In genomic region chr6:63652980-63653379, GRCh38 we compare ENCODE assay signal across 22 cellular contexts. TPM values are rescaled to one million over a fixed set of nuclear protein-coding genes. Genes with fewer than 3 reads are reported as not detected.
A peak's percentile ranks its signal among the peaks of the same experiment; 100 is the strongest.
DNase-seq lines count a peak whose midpoint lies in the region; ATAC-seq and TF ChIP-seq lines count a peak whose summit lies in the region.
"Had no signal": no experiment of that assay in that cellular context is flagged by ENCODE, and none has a peak within 500 bp of the region (broad histone marks: within the 10 kb centered on the region; RNA-seq: fewer than 3 reads in every experiment).

No MANE protein-coding gene starts in this region.

- peaks cover 32% of the 10 kb centered on the region for H3K36me3 Mint-ChIP-seq in T-helper 1 cell treated with Interleukin-12 subunit alpha and Interleukin-12 subunit beta and Interleukin-4 antibody, amounts not matched to agents 30 μg/mL and 1 μg/mL, for 36 hours (ENCODE audit: low read depth)
- peaks cover 13 to 25% of the 10 kb centered on the region in 2 donors for H3K36me3 Mint-ChIP-seq in CD4-positive, alpha-beta memory T cell
- H3K36me3 Mint-ChIP-seq in T-cell (peaks cover 31% of the 10 kb centered on the region), endothelial cell (ENCODE audit: low read depth, unreplicated experiment) (no peaks in the 10 kb centered on the region)

- ATAC-seq in T-cell (replicated peaks in 1 of 4) (no peak), HG03025 (IDR thresholded peaks at IDR 0.05; ENCODE audit: low FRiP score, unreplicated experiment) (no peak)
- ATAC-seq: SK-N-SH treated with all-trans-retinoic acid at 6 μM for 48 hours had no signal

- H3K4me1 ChIP-seq in CD4-positive, alpha-beta memory T cell (ENCODE audit: insufficient read depth, low read length) = peaks cover 93% of the 10 kb centered on the region
- H3K4me1 ChIP-seq in SJCRH30 = no peaks in the 10 kb centered on the region

- H3K4me3 ChIP-seq in CD4-positive, alpha-beta memory T cell (ENCODE audit: low read length in 2 of 2) = no peak overlapping the region
- H3K4me3 ChIP-seq in SJCRH30 = no peak overlapping the region
- H3K4me3 ChIP-seq: BLaER1 treated with 17β-estradiol and CSF1 and Interleukin-3, amounts not matched to agents 10 nM and 100 nM; MG63 had no signal

- POLR2A ChIA-PET in CD4-positive, alpha-beta memory T cell (lab: Charles Lee; ENCODE audit: partially characterized antibody) = interaction anchor here (1.5 kb wide), 1 partner anchor 80 kb away, joined by 4 read pairs; no protein-coding TSS in a partner anchor
- POLR2A ChIA-PET in T-cell (lab: Charles Lee) = interaction anchor here in 1 of 2 donors (0.7 kb wide), 1 partner anchor 56 kb away, joined by 4 read pairs; no protein-coding TSS in a partner anchor

- no peak overlapping the region for H3K27ac ChIP-seq in CD4-positive, alpha-beta memory T cell (ENCODE audit: low read depth, low read length)
- no peak overlapping the region for H3K27ac ChIP-seq in SJCRH30
- H3K27ac ChIP-seq: 22Rv1; BLaER1 treated with 17β-estradiol and CSF1 and Interleukin-3, amounts not matched to agents 10 nM and 100 nM had no signal

- CTCF ChIA-PET in CD4-positive, alpha-beta memory T cell (lab: Charles Lee; ENCODE audit: partially characterized antibody) = no interaction called here
- CTCF ChIA-PET in T-cell (lab: Charles Lee) = interaction anchor here (0.7 kb wide), 2 partner anchors 17 to 18 kb away, joined by 4 to 6 read pairs; partner anchors contain the start of gene PHF3 (in 1 of the 2)

- H3K36me3 ChIP-seq in CD4-positive, alpha-beta memory T cell (ENCODE audit: insufficient read depth, low read length) = no peaks in the 10 kb centered on the region
- H3K36me3 ChIP-seq in SJCRH30 = peaks cover 8% of the 10 kb centered on the region

- no peaks in the 10 kb centered on the region for H3K9me3 ChIP-seq in CD4-positive, alpha-beta memory T cell (ENCODE audit: control insufficient read depth in 1 of 2, low read length in 2 of 2)
- no peaks in the 10 kb centered on the region for H3K9me3 ChIP-seq in SJCRH30 (replicated peaks)

- TF ChIP-seq CTCF in endothelial cell (IDR thresholded peaks at IDR 0.05; ENCODE audit: unreplicated experiment) = no peak

- intact Hi-C loops in CD4-positive, alpha-beta memory T cell (cut with micrococcal nuclease) = no loop called here

- no peaks in the 10 kb centered on the region for H3K27me3 ChIP-seq in CD4-positive, alpha-beta memory T cell (ENCODE audit: insufficient read depth, low read length)
- H3K27me3 ChIP-seq in SJCRH30 = no peaks in the 10 kb centered on the region
- H3K27me3 ChIP-seq: BLaER1 treated with 17β-estradiol and CSF1 and Interleukin-3, amounts not matched to agents 10 nM and 100 nM; MG63 had no signal

- peak overlapping the region; percentile 47 for H3K27ac Mint-ChIP-seq in T-helper 1 cell treated with Interleukin-12 subunit alpha and Interleukin-12 subunit beta and Interleukin-4 antibody, amounts not matched to agents 30 μg/mL and 1 μg/mL, for 36 hours
- peak overlapping the region in 1 of 7 donors; percentile 47 for H3K27ac Mint-ChIP-seq in CD4-positive, alpha-beta memory T cell
- H3K27ac Mint-ChIP-seq in T-cell (no peak overlapping the region), endothelial cell (ENCODE audit: unreplicated experiment) (peak overlapping the region; percentile 33)

- H3K4me1 Mint-ChIP-seq in T-helper 1 cell treated with Interleukin-12 subunit alpha and Interleukin-12 subunit beta and Interleukin-4 antibody, amounts not matched to agents 30 μg/mL and 1 μg/mL, for 36 hours (ENCODE audit: low read depth) = peaks cover 37% of the 10 kb centered on the region
- H3K4me1 Mint-ChIP-seq in CD4-positive, alpha-beta memory T cell = peaks cover 62 to 83% (median 71%) of the 10 kb centered on the region in 4 donors
- peaks cover 87 to 93% (median 88%) of the 10 kb centered on the region in 3 donors for H3K4me1 Mint-ChIP-seq in T-cell
- H3K4me1 Mint-ChIP-seq in endothelial cell (ENCODE audit: unreplicated experiment) = peaks cover 4% of the 10 kb centered on the region

- H3K9me3 Mint-ChIP-seq in T-helper 1 cell treated with Interleukin-12 subunit alpha and Interleukin-12 subunit beta and Interleukin-4 antibody, amounts not matched to agents 30 μg/mL and 1 μg/mL, for 36 hours = peaks cover 9% of the 10 kb centered on the region
- H3K9me3 Mint-ChIP-seq in CD4-positive, alpha-beta memory T cell = peaks cover 0 to 4% (median 0%) of the 10 kb centered on the region in 8 donors
- H3K9me3 Mint-ChIP-seq in T-cell = peaks cover 2 to 4% (median 4%) of the 10 kb centered on the region in 3 donors
- no peaks in the 10 kb centered on the region for H3K9me3 Mint-ChIP-seq in endothelial cell (ENCODE audit: unreplicated experiment)

- no peaks in the 10 kb centered on the region for H3K27me3 Mint-ChIP-seq in T-helper 1 cell treated with Interleukin-12 subunit alpha and Interleukin-12 subunit beta and Interleukin-4 antibody, amounts not matched to agents 30 μg/mL and 1 μg/mL, for 36 hours (ENCODE audit: low read depth)
- H3K27me3 Mint-ChIP-seq in CD4-positive, alpha-beta memory T cell = no peaks in the 10 kb centered on the region
- no peaks in the 10 kb centered on the region for H3K27me3 Mint-ChIP-seq in T-cell
- H3K27me3 Mint-ChIP-seq in endothelial cell (ENCODE audit: unreplicated experiment) = no peaks in the 10 kb centered on the region

- DNase-seq in T-helper 1 cell (no peak), T-cell (no peak), endothelial cell (ENCODE audit: low spot score) (no peak), SJCRH30 (no peak)
- DNase-seq in CD4-positive, alpha-beta memory T cell = no peak
- DNase-seq in activated CD4-positive, CD25-positive, alpha-beta regulatory T cell (lab: John Stamatoyannopoulos, UW) = no peak
- DNase-seq: ACHN; DMS79; H7; MG63; NCI-H1092 treated with DMSO at 0.1 percent for 48 hours; NCI-H2029 treated with DMSO at 0.1 percent for 48 hours; NCI-H226; NCI-H510A treated with DMSO at 0.1 percent for 48 hours; NCI-H748 treated with DMSO at 0.1 percent for 48 hours; NK-92 treated with Interleukin-12 subunit alpha and Interleukin-12 subunit beta, amount 100 ng/mL, for 24 hours; SIG-M5 had no signal

- H3K4me3 Mint-ChIP-seq in T-helper 1 cell treated with Interleukin-12 subunit alpha and Interleukin-12 subunit beta and Interleukin-4 antibody, amounts not matched to agents 30 μg/mL and 1 μg/mL, for 36 hours = no peak overlapping the region
- peak overlapping the region in 5 of 8 donors; percentile 17 to 60 (median 51) for H3K4me3 Mint-ChIP-seq in CD4-positive, alpha-beta memory T cell
- peak overlapping the region; percentile 14 to 47 (median 25) for H3K4me3 Mint-ChIP-seq in T-cell
- no peak overlapping the region for H3K4me3 Mint-ChIP-seq in endothelial cell (ENCODE audit: unreplicated experiment)

RNA-seq across cellular contexts. Expression of gene PHF3, which starts 17.4 kb away (rescaled TPM):
- total RNA-seq in CD4-positive, alpha-beta memory T cell = 100 to 1,000 TPM; 115 to 119 TPM
- 10 to 100 TPM in 1 of 2 donors, 1 to 10 TPM in 1; 5.1 to 47.1 TPM for polyA plus RNA-seq in CD4-positive, alpha-beta memory T cell
- total RNA-seq in T-cell (100 to 1,000 TPM in 1 of 5 donors, 10 to 100 TPM in 4; 78.5 to 110 (median 93.3) TPM), endothelial cell (ENCODE audit: unreplicated experiment) (47.9 TPM)
- 41.5 and 48.3 TPM in 2 replicates for total RNA-seq in SJCRH30 (2014; rRNA removed; shearing (Covaris generic))

Comparison
In these comparisons a context has a peak if more than half of its experiments do, and no peak if none do; other contexts are left out.
1. H3K27ac Mint-ChIP-seq: peak in T-helper 1 cell treated with Interleukin-12 subunit alpha and Interleukin-12 subunit beta and Interleukin-4 antibody, amounts not matched to agents 30 μg/mL and 1 μg/mL, for 36 hours (single experiment) and endothelial cell (single experiment); none in T-cell (0 of 2).
2. H3K4me3 Mint-ChIP-seq: peak in CD4-positive, alpha-beta memory T cell (5 of 8) and T-cell (3 of 3); none in T-helper 1 cell treated with Interleukin-12 subunit alpha and Interleukin-12 subunit beta and Interleukin-4 antibody, amounts not matched to agents 30 μg/mL and 1 μg/mL, for 36 hours (single experiment) and endothelial cell (single experiment).